ENCODE assay signal across 8 cellular contexts in genomic region chr17:17783121-17783824, GRCh38. TPM values are rescaled to one million over a fixed set of nuclear protein-coding genes. Genes with fewer than 3 reads are reported as not detected.
DNase-seq lines count a peak whose midpoint lies in the region; ATAC-seq and TF ChIP-seq lines count a peak whose summit lies in the region.

No MANE protein-coding gene starts in this region.

- TF ChIP-seq POLR2A in NB4 (IDR thresholded peaks at IDR 0.05; ENCODE audit: extremely low read depth, insufficient read length), result no peak

- peak overlapping the region in 1 of 2 donors; percentile 38 for H3K9ac ChIP-seq in liver (ENCODE audit: low read depth in 1 of 2, low read length in 2 of 2)

- peak; percentile 43 for ATAC-seq in GM18502 (IDR thresholded peaks at IDR 0.05; ENCODE audit: poor library complexity, unreplicated experiment)

- H3K4me3 ChIP-seq in NB4 (ENCODE audit: low read depth, low read length), result peak overlapping the region; percentile 47
- H3K4me3 ChIP-seq in WI38 (ENCODE audit: low read depth, low read length), result peak overlapping the region; percentile 47
- H3K4me3 ChIP-seq in liver (ENCODE audit: low read depth in 1 of 3, low read length in 3 of 3), result peak overlapping the region in 2 of 3 donors; percentile 57 to 61

- DNase-seq in NB4 (ENCODE audit: low read depth), result peak; percentile 78
- peak; percentile 78 for DNase-seq in cerebellum (ENCODE audit: low spot score)
- DNase-seq in stimulated activated CD4-positive, alpha-beta T cell treated with anti-CD3 and anti-CD28 coated beads, Interleukin-4, amount 100 ng/mL, for 4 hours, result peak; percentile 47 to 52
- no peak for DNase-seq in hepatic stellate cell (ENCODE audit: low spot score)
- no peak for DNase-seq in RKO (ENCODE audit: low spot score)

- H3K9me3 ChIP-seq in liver (ENCODE audit: control insufficient read depth in 4 of 4, low read length in 3 of 4), result no peaks in the 10 kb centered on the region

- under 1% methylated on average over 74 of the region's 74 CpGs for WGBS in liver

- peaks cover 26 to 49% (median 33%) of the 10 kb centered on the region in 4 donors for H3K4me1 ChIP-seq in liver (ENCODE audit: control insufficient read depth in 4 of 4, insufficient read depth in 4 of 4, low read length in 3 of 4)

- H3K27me3 ChIP-seq in liver (ENCODE audit: control insufficient read depth in 4 of 4, insufficient read depth in 4 of 4, low read length in 3 of 4), result no peaks in the 10 kb centered on the region

- no peak for TF ChIP-seq CTCF in NB4 (IDR thresholded peaks at IDR 0.05; ENCODE audit: low read depth, low read length)
- no peak for TF ChIP-seq CTCF in WI38 (IDR thresholded peaks at IDR 0.05; ENCODE audit: low read depth, low read length)
- no peak for TF ChIP-seq CTCF in liver (IDR thresholded peaks at IDR 0.05; ENCODE audit: low read depth, low read length, missing input control)

- H3K36me3 ChIP-seq in liver (ENCODE audit: control insufficient read depth in 4 of 4, insufficient read depth in 3 of 4, low read depth in 1 of 4, low read length in 3 of 4), result no peaks in the 10 kb centered on the region

- H3K27ac ChIP-seq in liver (ENCODE audit: low read depth in 1 of 2, low read length in 2 of 2), result peak overlapping the region; percentile 64

- no peak for TF ChIP-seq RAD21 in liver (IDR thresholded peaks at IDR 0.05)

TF ChIP-seq in liver, 16 proteins besides CTCF, POLR2A, EP300 and RAD21:
- TF ChIP-seq RXRA (IDR thresholded peaks at IDR 0.05) (peak in 1 of 2 donors; percentile 27), GABPA (IDR thresholded peaks at IDR 0.05 in 1 of 2, conservative IDR thresholded peaks at IDR 0.05 in 1 of 2) (no peak), JUND (IDR thresholded peaks at IDR 0.05) (no peak), HNF4A (conservative IDR thresholded peaks at IDR 0.05) (peak in 1 of 2 donors; percentile 16), FOXA2 (IDR thresholded peaks at IDR 0.05) (no peak), YY1 (IDR thresholded peaks at IDR 0.05) (no peak), EGR1 (IDR thresholded peaks at IDR 0.05; ENCODE audit: low read depth in 2 of 2) (peak; percentile 88 to 94), SP1 (IDR thresholded peaks at IDR 0.05) (no peak), TAF1 (conservative IDR thresholded peaks at IDR 0.05) (no peak), HNF4G (IDR thresholded peaks at IDR 0.05) (no peak), REST (IDR thresholded peaks at IDR 0.05) (no peak), MAX (IDR thresholded peaks at IDR 0.05) (no peak), NR2F2 (IDR thresholded peaks at IDR 0.05) (no peak), FOXA1 (IDR thresholded peaks at IDR 0.05) (no peak)
- TF ChIP-seq, protein P1, sequence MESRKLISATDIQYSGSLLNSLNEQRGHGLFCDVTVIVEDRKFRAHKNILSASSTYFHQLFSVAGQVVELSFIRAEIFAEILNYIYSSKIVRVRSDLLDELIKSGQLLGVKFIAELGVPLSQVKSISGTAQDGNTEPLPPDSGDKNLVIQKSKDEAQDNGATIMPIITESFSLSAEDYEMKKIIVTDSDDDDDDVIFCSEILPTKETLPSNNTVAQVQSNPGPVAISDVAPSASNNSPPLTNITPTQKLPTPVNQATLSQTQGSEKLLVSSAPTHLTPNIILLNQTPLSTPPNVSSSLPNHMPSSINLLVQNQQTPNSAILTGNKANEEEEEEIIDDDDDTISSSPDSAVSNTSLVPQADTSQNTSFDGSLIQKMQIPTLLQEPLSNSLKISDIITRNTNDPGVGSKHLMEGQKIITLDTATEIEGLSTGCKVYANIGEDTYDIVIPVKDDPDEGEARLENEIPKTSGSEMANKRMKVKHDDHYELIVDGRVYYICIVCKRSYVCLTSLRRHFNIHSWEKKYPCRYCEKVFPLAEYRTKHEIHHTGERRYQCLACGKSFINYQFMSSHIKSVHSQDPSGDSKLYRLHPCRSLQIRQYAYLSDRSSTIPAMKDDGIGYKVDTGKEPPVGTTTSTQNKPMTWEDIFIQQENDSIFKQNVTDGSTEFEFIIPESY (IDR thresholded peaks at IDR 0.05), result no peak
- TF ChIP-seq, protein P2, sequence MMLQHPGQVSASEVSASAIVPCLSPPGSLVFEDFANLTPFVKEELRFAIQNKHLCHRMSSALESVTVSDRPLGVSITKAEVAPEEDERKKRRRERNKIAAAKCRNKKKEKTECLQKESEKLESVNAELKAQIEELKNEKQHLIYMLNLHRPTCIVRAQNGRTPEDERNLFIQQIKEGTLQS (IDR thresholded peaks at IDR 0.05), result no peak

RNA-seq across cellular contexts. Expression of gene SREBF1, which starts 53.5 kb away (rescaled TPM):
- total RNA-seq in cerebellum, result 11.8 TPM
- 100 to 1,000 TPM in 1 of 2 donors, 10 to 100 TPM in 1; 66.8 to 133 TPM for total RNA-seq in liver
- 100 to 1,000 TPM in 1 of 2 donors, 10 to 100 TPM in 1; 74.0 to 127 TPM for polyA plus RNA-seq in liver

Comparison
In these comparisons a context has a peak if more than half of its experiments do, and no peak if none do; other contexts are left out.
1. DNase-seq: peak in NB4 (single experiment), cerebellum (single experiment) and stimulated activated CD4-positive, alpha-beta T cell treated with anti-CD3 and anti-CD28 coated beads, Interleukin-4, amount 100 ng/mL, for 4 hours (2 of 2); none in hepatic stellate cell (single experiment) and RKO (single experiment).
2. Peak in every context shown above with its lines, with median percentiles within 50 percentile points of each other: H3K4me3 ChIP-seq.